15 cellular contexts compared by ENCODE assay signal in genomic region chr11:45606514-45607024, GRCh38. TPM values are rescaled to one million over a fixed set of nuclear protein-coding genes. Genes with fewer than 3 reads are reported as not detected.
DNase-seq lines count a peak whose midpoint lies in the region; ATAC-seq and TF ChIP-seq lines count a peak whose summit lies in the region.
"Had no signal": no experiment of that assay in that cellular context is flagged by ENCODE, and none has a peak within 500 bp of the region (broad histone marks: within the 10 kb centered on the region; RNA-seq: fewer than 3 reads in every experiment).

No MANE protein-coding gene starts in this region.

- H3K27ac Mint-ChIP-seq in activated naive CD4-positive, alpha-beta T cell treated with anti-CD3 and anti-CD28 coated beads, Interleukin-2, amount 50 U/mL, for 72 hours, result no peak overlapping the region
- H3K27ac Mint-ChIP-seq: activated T-helper 17 cell treated with anti-CD3 and anti-CD28 coated beads, Interleukin-2, amount 50 U/mL, for 72 hours; stimulated activated effector memory CD8-positive, alpha-beta T cell treated with anti-CD3 and anti-CD28 coated beads, Interleukin-12 subunit alpha, Interleukin-12 subunit beta, amount 100 ng/mL, for 72 hours; type B pancreatic cell had no signal

- no peaks in the 10 kb centered on the region for H3K36me3 ChIP-seq in SK-N-SH (replicated peaks in 1 of 2; ENCODE audit: control insufficient read depth in 1 of 2, insufficient read depth in 2 of 2, low read length in 1 of 2)
- H3K36me3 ChIP-seq in NT2/D1 (ENCODE audit: insufficient read depth, insufficient read length, low read length), result no peaks in the 10 kb centered on the region
- H3K36me3 ChIP-seq: colonic mucosa, heart left ventricle had no signal

- no peak for TF ChIP-seq CTCF in SK-N-SH (IDR thresholded peaks at IDR 0.05)

- H3K9ac ChIP-seq in SK-N-SH (no peak overlapping the region), NT2/D1 (ENCODE audit: insufficient read length, low read depth) (no peak overlapping the region)

- no peak overlapping the region for H2AFZ ChIP-seq in SK-N-SH (ENCODE audit: low read depth)

- no peaks in the 10 kb centered on the region for H3K36me3 Mint-ChIP-seq in activated naive CD4-positive, alpha-beta T cell treated with anti-CD3 and anti-CD28 coated beads, Interleukin-2, amount 50 U/mL, for 72 hours
- H3K36me3 Mint-ChIP-seq: stimulated activated effector memory CD8-positive, alpha-beta T cell treated with anti-CD3 and anti-CD28 coated beads, Interleukin-12 subunit alpha, Interleukin-12 subunit beta, amount 100 ng/mL, for 72 hours; type B pancreatic cell had no signal

- CTCF ChIA-PET in SK-N-SH (lab: Yijun Ruan, JAX), result no interaction called here

- H3K4me3 ChIP-seq in SK-N-SH (ENCODE audit: low read depth in 2 of 2, low read length in 1 of 2), result no peak overlapping the region
- H3K4me3 ChIP-seq in NT2/D1 (ENCODE audit: insufficient read length, low read depth), result no peak overlapping the region
- H3K4me3 ChIP-seq: colonic mucosa, heart left ventricle had no signal

- H3K27me3 ChIP-seq in SK-N-SH (ENCODE audit: insufficient read depth), result no peaks in the 10 kb centered on the region; the same call in 1 of the 2 replicates
- peaks cover 2% of the 10 kb centered on the region for H3K27me3 ChIP-seq in NT2/D1 (ENCODE audit: insufficient read depth, insufficient read length)
- H3K27me3 ChIP-seq: colonic mucosa had no signal

- no peaks in the 10 kb centered on the region for H3F3A ChIP-seq in SK-N-SH (replicated peaks; ENCODE audit: insufficient read depth)

- no peak overlapping the region for H3K4me2 ChIP-seq in SK-N-SH

- no peak for TF ChIP-seq EP300 in SK-N-SH (IDR thresholded peaks at IDR 0.05; ENCODE audit: borderline replicate concordance in 1 of 2, low read depth in 1 of 2, low read length in 1 of 2)

- DNase-seq in SK-N-SH, result peak; percentile 38
- DNase-seq in NT2/D1 (ENCODE audit: low read depth, low spot score), result peak; percentile 96
- DNase-seq in iPS DF 19.7 (ENCODE audit: low read depth, low spot score), result peak; percentile 45
- DNase-seq in superior temporal gyrus (ENCODE audit: extremely low spot score), result peak; percentile 26
- no peak for DNase-seq in activated naive CD4-positive, alpha-beta T cell treated with anti-CD3 and anti-CD28 coated beads, Interleukin-2, amount 50 U/mL, for 72 hours (ENCODE audit: low spot score in 2 of 2)
- DNase-seq: colonic mucosa, heart left ventricle, NCI-H510A treated with DMSO at 0.1 percent for 48 hours had no signal

- H4K20me1 ChIP-seq in SK-N-SH (ENCODE audit: insufficient read depth), result no peaks in the 10 kb centered on the region

- TF ChIP-seq RAD21 in SK-N-SH (IDR thresholded peaks at IDR 0.05; ENCODE audit: low read length), result no peak

- H3K27ac ChIP-seq in SK-N-SH (ENCODE audit: low read depth in 2 of 2, low read length in 1 of 2), result no peak overlapping the region
- H3K27ac ChIP-seq: colonic mucosa, heart left ventricle had no signal

- no CpG with 5 or more reads among the region's 7 CpGs for WGBS in SK-N-SH (ENCODE audit: low lambda C conversion rate)

- H3K4me1 ChIP-seq in SK-N-SH (ENCODE audit: control insufficient read depth in 1 of 2, insufficient read depth in 2 of 2, low read depth in 1 of 2, low read length in 1 of 2), result no peaks in the 10 kb centered on the region
- H3K4me1 ChIP-seq in NT2/D1 (ENCODE audit: insufficient read depth, insufficient read length), result peaks cover 10% of the 10 kb centered on the region
- H3K4me1 ChIP-seq: colonic mucosa had no signal

- no peaks in the 10 kb centered on the region for H3K9me2 ChIP-seq in SK-N-SH

- no peaks in the 10 kb centered on the region for H3K9me3 ChIP-seq in SK-N-SH
- no peaks in the 10 kb centered on the region; the same call in 1 of the 2 replicates for H3K9me3 ChIP-seq in NT2/D1 (ENCODE audit: insufficient read depth, low read length)
- H3K9me3 ChIP-seq: colonic mucosa had no signal

- H3K9me3 Mint-ChIP-seq in activated naive CD4-positive, alpha-beta T cell treated with anti-CD3 and anti-CD28 coated beads, Interleukin-2, amount 50 U/mL, for 72 hours, result peaks cover 0 to 7% of the 10 kb centered on the region in 2 donors
- H3K9me3 Mint-ChIP-seq: activated T-helper 17 cell treated with anti-CD3 and anti-CD28 coated beads, Interleukin-2, amount 50 U/mL, for 72 hours; stimulated activated effector memory CD8-positive, alpha-beta T cell treated with anti-CD3 and anti-CD28 coated beads, Interleukin-12 subunit alpha, Interleukin-12 subunit beta, amount 100 ng/mL, for 72 hours; type B pancreatic cell had no signal

- ATAC-seq in SK-N-SH treated with all-trans-retinoic acid at 6 μM for 48 hours (no peak), HG03045 (IDR thresholded peaks at IDR 0.05; ENCODE audit: unreplicated experiment) (no peak), HG02938 (IDR thresholded peaks at IDR 0.05; ENCODE audit: unreplicated experiment) (no peak)
- no peak for ATAC-seq in activated naive CD4-positive, alpha-beta T cell treated with anti-CD3 and anti-CD28 coated beads, Interleukin-2, amount 50 U/mL, for 72 hours
- ATAC-seq: activated T-helper 17 cell treated with anti-CD3 and anti-CD28 coated beads, Interleukin-2, amount 50 U/mL, for 72 hours; esophagus mucosa; heart left ventricle; stimulated activated effector memory CD8-positive, alpha-beta T cell treated with anti-CD3 and anti-CD28 coated beads, Interleukin-12 subunit alpha, Interleukin-12 subunit beta, amount 100 ng/mL, for 72 hours had no signal

- POLR2A ChIA-PET in SK-N-SH (lab: Yijun Ruan, JAX), result no interaction called here

- no peaks in the 10 kb centered on the region for H3K79me2 ChIP-seq in SK-N-SH (ENCODE audit: insufficient read depth)

TF ChIP-seq in SK-N-SH, 30 proteins besides CTCF, POLR2A, EP300 and RAD21:
- TF ChIP-seq PBX3 (IDR thresholded peaks at IDR 0.05) (no peak), NRF1 (IDR thresholded peaks at IDR 0.05; ENCODE audit: low read depth, low read length) (no peak), RFX5 (IDR thresholded peaks at IDR 0.05; ENCODE audit: low read length) (no peak), TCF12 (IDR thresholded peaks at IDR 0.05) (no peak), MAX (IDR thresholded peaks at IDR 0.05; ENCODE audit: low read depth) (no peak), GATA2 (CRISPR knock-in tag; IDR thresholded peaks at IDR 0.05) (no peak), MXI1 (IDR thresholded peaks at IDR 0.05; ENCODE audit: low read depth, low read length) (no peak), JUND (IDR thresholded peaks at IDR 0.05) (no peak)

TF ChIP-seq in SK-N-SH treated with all-trans-retinoic acid at 6 μM for 48 hours, 23 proteins besides CTCF, POLR2A, EP300 and RAD21 (continues in another document):
- TF ChIP-seq TCF4 (CRISPR knock-in tag; IDR thresholded peaks at IDR 0.05; ENCODE audit: borderline replicate concordance) (no peak), ZNF70 (CRISPR knock-in tag; IDR thresholded peaks at IDR 0.05) (no peak), ARNTL (CRISPR knock-in tag; IDR thresholded peaks at IDR 0.05; ENCODE audit: borderline replicate concordance, low read depth) (no peak), ZNF565 (CRISPR knock-in tag; conservative IDR thresholded peaks at IDR 0.05; ENCODE audit: low read depth) (no peak), CSRNP3 (CRISPR knock-in tag; IDR thresholded peaks at IDR 0.05) (no peak), ZC3H10 (CRISPR knock-in tag; IDR thresholded peaks at IDR 0.05) (no peak), ISL1 (CRISPR knock-in tag; IDR thresholded peaks at IDR 0.05) (no peak), ZFP3 (CRISPR knock-in tag; IDR thresholded peaks at IDR 0.05) (no peak), TSHZ2 (CRISPR knock-in tag; IDR thresholded peaks at IDR 0.05) (no peak), RARB (CRISPR knock-in tag; IDR thresholded peaks at IDR 0.05) (no peak), PPARA (CRISPR knock-in tag; IDR thresholded peaks at IDR 0.05; ENCODE audit: borderline replicate concordance) (no peak), SNAI2 (CRISPR knock-in tag; IDR thresholded peaks at IDR 0.05) (no peak), OSR1 (CRISPR knock-in tag; IDR thresholded peaks at IDR 0.05) (no peak), ESRRG (CRISPR knock-in tag; IDR thresholded peaks at IDR 0.05) (no peak)

RNA-seq across cellular contexts. Expression of gene CHST1, which starts 58.9 kb away (rescaled TPM):
- polyA plus RNA-seq in SK-N-SH (2012; rRNA removed), result 2.7 and 4.9 TPM in 2 replicates
- polyA plus RNA-seq in SK-N-SH (2012; cell fraction: cytosol; rRNA removed), result 1.6 and 2.9 TPM in 2 replicates
- 10.7 and 15.7 TPM in 2 replicates for polyA plus RNA-seq in SK-N-SH (2012; cell fraction: nucleus; rRNA removed)
- total RNA-seq in activated naive CD4-positive, alpha-beta T cell treated with anti-CD3 and anti-CD28 coated beads, Interleukin-2, amount 50 U/mL, for 72 hours, result under 1 TPM in 1 of 2 donors, not detected in 1; 0.18 TPM
- total RNA-seq: activated T-helper 17 cell treated with anti-CD3 and anti-CD28 coated beads, Interleukin-2, amount 50 U/mL, for 72 hours had no signal

Comparison
In these comparisons a context has a peak if more than half of its experiments do, and no peak if none do; other contexts are left out.
1. DNase-seq: peak in SK-N-SH (single experiment), NT2/D1 (single experiment), iPS DF 19.7 (single experiment) and superior temporal gyrus (single experiment); none in activated naive CD4-positive, alpha-beta T cell treated with anti-CD3 and anti-CD28 coated beads, Interleukin-2, amount 50 U/mL, for 72 hours (0 of 2).